22 cellular contexts compared by ENCODE assay signal in genomic region chr16:57946181-57946801, GRCh38. TPM values are rescaled to one million over a fixed set of nuclear protein-coding genes. Genes with fewer than 3 reads are reported as not detected.
A peak's percentile ranks its signal among the peaks of the same experiment; 100 is the strongest.
DNase-seq lines count a peak whose midpoint lies in the region; ATAC-seq, FAIRE-seq and TF ChIP-seq lines count a peak whose summit lies in the region.
"Had no signal": no experiment of that assay in that cellular context is flagged by ENCODE, and none has a peak within 500 bp of the region (broad histone marks: within the 10 kb centered on the region; RNA-seq: fewer than 3 reads in every experiment).

No MANE protein-coding gene starts in this region.

- no peaks in the 10 kb centered on the region; the same call in 1 of the 2 replicates for H3K36me3 ChIP-seq in BE2C
- H3K36me3 ChIP-seq in bronchial epithelial cell (ENCODE audit: control insufficient read depth, insufficient read depth, low read length), result no peaks in the 10 kb centered on the region
- H3K36me3 ChIP-seq in sigmoid colon, result no peaks in the 10 kb centered on the region
- H3K36me3 ChIP-seq: adrenal gland had no signal

- ATAC-seq in left ventricle myocardium superior (no peak), foreskin keratinocyte (no peak)

- WGBS in sigmoid colon, 2 donors, result 79 to 82% methylated on average over 13 of the region's 13 CpGs

- peak; percentile 88 for DNase-seq in BE2C
- peak; percentile 66 for DNase-seq in DMS153 (lab: John Stamatoyannopoulos, UW)
- peak; percentile 62 for DNase-seq in NCI-H2107 treated with DMSO at 0.1 percent for 48 hours (lab: John Stamatoyannopoulos, UW; ENCODE audit: unreplicated experiment)
- no peak for DNase-seq in bronchial epithelial cell (ENCODE audit: low read depth)
- no peak for DNase-seq in left ventricle myocardium superior
- DNase-seq in foreskin keratinocyte, result no peak
- no peak for DNase-seq in sigmoid colon
- DNase-seq: activated B cell treated with CpG ODN at 0.5 μM for 24 hours; activated CD4-positive, alpha-beta memory T cell treated with anti-CD3 and anti-CD28 coated beads, Interleukin-2, amount 10 ng/mL, durations not matched to agents 7 days and 5 days; activated gamma-delta T cell; activated T-cell treated with anti-CD3 and anti-CD28 coated beads for 4 hours; adrenal gland; CD4-positive, alpha-beta memory T cell; cortex of kidney; head of caudate nucleus; HFFc6; NCI-H2029 treated with DMSO at 0.1 percent for 48 hours; nephron progenitor cell; stimulated activated naive CD4-positive, alpha-beta T cell treated with Interleukin-2 at 50 U/mL for 16 hours had no signal

- TF ChIP-seq POLR2A in sigmoid colon (IDR thresholded peaks at IDR 0.05), result no peak

- FAIRE-seq in bronchial epithelial cell (lab: Jason Lieb, UNC), result peak; percentile 28

- H3K27ac ChIP-seq in foreskin keratinocyte (no peak overlapping the region), sigmoid colon (no peak overlapping the region)
- H3K27ac ChIP-seq: adrenal gland, SK-N-MC had no signal

- intact Hi-C loops in left ventricle myocardium superior (cut with micrococcal nuclease) (no loop called here), sigmoid colon (cut with DNase I) (no loop called here)

- no peak for TF ChIP-seq EP300 in sigmoid colon (IDR thresholded peaks at IDR 0.05)

- H3K4me3 ChIP-seq in BE2C (ENCODE audit: low read depth, low read length) (peak overlapping the region; percentile 31), bronchial epithelial cell (ENCODE audit: low read depth, low read length) (no peak overlapping the region), sigmoid colon (no peak overlapping the region)
- H3K4me3 ChIP-seq: adrenal gland, SK-N-MC had no signal

- H3K27me3 ChIP-seq in BE2C (no peaks in the 10 kb centered on the region), bronchial epithelial cell (ENCODE audit: control insufficient read depth, insufficient read depth, low read length) (peaks cover 2% of the 10 kb centered on the region), foreskin keratinocyte (peaks cover 4% of the 10 kb centered on the region), sigmoid colon (peaks cover 0 to 2% (median 0%) of the 10 kb centered on the region in 3 donors)
- H3K27me3 ChIP-seq: adrenal gland had no signal

- H3K4me1 ChIP-seq in BE2C (peaks cover 24% of the 10 kb centered on the region), foreskin keratinocyte (no peaks in the 10 kb centered on the region), sigmoid colon (no peaks in the 10 kb centered on the region)

- no peak for TF ChIP-seq CTCF in BE2C (IDR thresholded peaks at IDR 0.05; ENCODE audit: low read depth, low read length)
- no peak for TF ChIP-seq CTCF in bronchial epithelial cell (IDR thresholded peaks at IDR 0.05; ENCODE audit: insufficient read depth, low read length, severe bottlenecking)
- no peak for TF ChIP-seq CTCF in foreskin keratinocyte (conservative IDR thresholded peaks at IDR 0.05)
- TF ChIP-seq CTCF in sigmoid colon (IDR thresholded peaks at IDR 0.05), result no peak

- H3K9me3 ChIP-seq in BE2C (no peaks in the 10 kb centered on the region; the same call in 1 of the 2 replicates), sigmoid colon (no peaks in the 10 kb centered on the region)
- H3K9me3 ChIP-seq: adrenal gland had no signal

RNA-seq across cellular contexts. Expression of gene CNGB1, which starts 24.6 kb away (rescaled TPM):
- polyA plus RNA-seq in BE2C (2012; ENCODE audit: insufficient read depth, insufficient read length, low read depth), result 3.8 TPM
- total RNA-seq in bronchial epithelial cell (under 0.01 and 0.26 TPM in 2 replicates), left ventricle myocardium superior (not detected), foreskin keratinocyte (0.14 and 0.25 TPM in 2 replicates), sigmoid colon (10 to 100 TPM in 1 of 4 donors, 1 to 10 TPM in 1, under 1 TPM in 1, not detected in 1; 0.71 to 13.0 (median 2.0) TPM)
- polyA plus RNA-seq in foreskin keratinocyte (0.08 and 0.10 TPM in 2 replicates), sigmoid colon (under 1 TPM in 1 of 3 donors, not detected in 2; 0.70 TPM)
- total RNA-seq: activated B cell treated with CpG ODN at 0.5 μM for 24 hours; activated CD4-positive, alpha-beta memory T cell treated with anti-CD3 and anti-CD28 coated beads, Interleukin-2, amount 10 ng/mL, durations not matched to agents 7 days and 5 days; CD4-positive, alpha-beta memory T cell; left lobe of liver; progenitor cell of endocrine pancreas had no signal
- polyA plus RNA-seq: CD4-positive, alpha-beta memory T cell had no signal

RNA-seq across cellular contexts. Expression of gene ZNF319, which starts 54.2 kb away (rescaled TPM):
- polyA plus RNA-seq in BE2C (2012; ENCODE audit: insufficient read depth, insufficient read length, low read depth), result 7.1 TPM
- total RNA-seq in bronchial epithelial cell (2.4 and 3.8 TPM in 2 replicates), left ventricle myocardium superior (9.2 TPM), foreskin keratinocyte (4.9 and 6.1 TPM in 2 replicates), sigmoid colon (1 to 10 TPM; 4.1 to 5.7 (median 4.9) TPM)
- polyA plus RNA-seq in foreskin keratinocyte (3.4 and 3.5 TPM in 2 replicates), sigmoid colon (1 to 10 TPM; 1.2 to 5.7 (median 1.2) TPM)

RNA-seq across cellular contexts. Expression of gene USB1, which starts 54.9 kb away (rescaled TPM):
- polyA plus RNA-seq in BE2C (2012; ENCODE audit: insufficient read depth, insufficient read length, low read depth), result 40.6 TPM
- total RNA-seq in bronchial epithelial cell, result 25.5 and 29.5 TPM in 2 replicates
- 28.3 TPM for total RNA-seq in left ventricle myocardium superior
- 44.8 and 46.9 TPM in 2 replicates for total RNA-seq in foreskin keratinocyte
- polyA plus RNA-seq in foreskin keratinocyte, result 54.4 and 60.5 TPM in 2 replicates
- 10 to 100 TPM; 19.9 to 44.9 (median 34.9) TPM for total RNA-seq in sigmoid colon
- 10 to 100 TPM; 31.1 to 39.1 (median 36.6) TPM for polyA plus RNA-seq in sigmoid colon

Comparison
In these comparisons a context has a peak if more than half of its experiments do, and no peak if none do; other contexts are left out.
1. DNase-seq: peak in BE2C (single experiment), DMS153 (single experiment) and NCI-H2107 treated with DMSO at 0.1 percent for 48 hours (single experiment); none in bronchial epithelial cell (single experiment), left ventricle myocardium superior (single experiment), foreskin keratinocyte (0 of 2) and sigmoid colon (single experiment).